ENCODE assay signal across 1 cellular context in genomic region chr19:45717131-45717982, GRCh38.
TF ChIP-seq lines count a peak whose summit lies in the region.

No MANE protein-coding gene starts in this region.

TF ChIP-seq in K562, 482 proteins besides CTCF, POLR2A, EP300 and RAD21 (continued from another document and continues in another):
- peak; percentile 92 for TF ChIP-seq PBX2 (CRISPR knock-in tag; IDR thresholded peaks at IDR 0.05; ENCODE audit: low read depth)
- peak; percentile 96 for TF ChIP-seq PBX2 (tag; conservative IDR thresholded peaks at IDR 0.05; ENCODE audit: low read depth)
- TF ChIP-seq CBX3 (IDR thresholded peaks at IDR 0.05; ENCODE audit: borderline replicate concordance in 1 of 2, low read length in 2 of 2) = 0 out of 3 replicates have a peak, but pooled peaks of 1 of the 2 experiments have one; percentile 20
- TF ChIP-seq ZNF232 (CRISPR knock-in tag; IDR thresholded peaks at IDR 0.05) = no peak
- no peak; the same call in 1 of the 2 replicates for TF ChIP-seq ARID1B (IDR thresholded peaks at IDR 0.05)
- no peak for TF ChIP-seq HINFP (tag; conservative IDR thresholded peaks at IDR 0.05; ENCODE audit: low read depth)
- no peak for TF ChIP-seq ZHX1 (conservative IDR thresholded peaks at IDR 0.05; ENCODE audit: low read length)
- TF ChIP-seq POLR2B (IDR thresholded peaks at IDR 0.05; ENCODE audit: low read depth, partially characterized antibody) = peak; percentile 80
- no peak for TF ChIP-seq HOMEZ (CRISPR knock-in tag; IDR thresholded peaks at IDR 0.05)
- no peak for TF ChIP-seq SMAD2 (IDR thresholded peaks at IDR 0.05; ENCODE audit: low read depth, low read length)
- peak; percentile 44; the same call in 1 of the 2 replicates for TF ChIP-seq ATF3 (IDR thresholded peaks at IDR 0.05)
- TF ChIP-seq ATF3 (CRISPR knock-in tag; conservative IDR thresholded peaks at IDR 0.05) = no peak
- no peak for TF ChIP-seq ZNF146 (CRISPR knock-in tag; IDR thresholded peaks at IDR 0.05; ENCODE audit: unreplicated experiment)
- TF ChIP-seq ZBTB26 (CRISPR knock-in tag; IDR thresholded peaks at IDR 0.05) = no peak
- no peak for TF ChIP-seq DDX20 (tag; IDR thresholded peaks at IDR 0.05; ENCODE audit: low read depth)
- TF ChIP-seq POU5F1 (IDR thresholded peaks at IDR 0.05; ENCODE audit: borderline replicate concordance, low read depth, low read length, partially characterized antibody) = no peak
- no peak for TF ChIP-seq DMBX1 (CRISPR knock-in tag; IDR thresholded peaks at IDR 0.05; ENCODE audit: borderline replicate concordance)
- no peak for TF ChIP-seq ZNF274 (IDR thresholded peaks at IDR 0.05; ENCODE audit: borderline replicate concordance, low read depth, low read length)
- TF ChIP-seq ADNP (tag; IDR thresholded peaks at IDR 0.05) = no peak
- no peak for TF ChIP-seq ZNF398 (CRISPR knock-in tag; IDR thresholded peaks at IDR 0.05)
- TF ChIP-seq MAFG (tag; conservative IDR thresholded peaks at IDR 0.05) = no peak
- peak; percentile 88 for TF ChIP-seq XRCC5 (IDR thresholded peaks at IDR 0.05; ENCODE audit: low read depth, low read length)
- peak; percentile 53 for TF ChIP-seq CTCFL (IDR thresholded peaks at IDR 0.05; ENCODE audit: borderline replicate concordance, insufficient read depth, low read depth, low read length, poor library complexity, severe bottlenecking)
- TF ChIP-seq MITF (IDR thresholded peaks at IDR 0.05) = no peak
- TF ChIP-seq SAFB (IDR thresholded peaks at IDR 0.05; ENCODE audit: borderline replicate concordance, low read depth, low read length) = no peak
- peak; percentile 92 for TF ChIP-seq RAD51 (IDR thresholded peaks at IDR 0.05; ENCODE audit: borderline replicate concordance, low read depth)
- no peak for TF ChIP-seq MLX (CRISPR knock-in tag; conservative IDR thresholded peaks at IDR 0.05)
- TF ChIP-seq CHAMP1 (IDR thresholded peaks at IDR 0.05) = no peak
- TF ChIP-seq ZNF780A (CRISPR knock-in tag; IDR thresholded peaks at IDR 0.05) = no peak
- peak; percentile 91; the same call in 1 of the 2 replicates for TF ChIP-seq ZNF589 (CRISPR knock-in tag; IDR thresholded peaks at IDR 0.05; ENCODE audit: low read depth)
- peak; percentile 72 for TF ChIP-seq GABPB1 (CRISPR knock-in tag; IDR thresholded peaks at IDR 0.05)
- no peak for TF ChIP-seq MEF2A (IDR thresholded peaks at IDR 0.05; ENCODE audit: control insufficient read depth, low read depth, low read length)
- TF ChIP-seq GATA2 (CRISPR knock-in tag; IDR thresholded peaks at IDR 0.05) = no peak
- TF ChIP-seq TBL1XR1 (IDR thresholded peaks at IDR 0.05; ENCODE audit: low read length in 2 of 2) = peak in 1 of 2 experiments; percentile 86; a peak in 2 of 4 replicates
- TF ChIP-seq U2AF1 (optimal IDR thresholded peaks at IDR 0.05; ENCODE audit: low read depth, low read length) = no peak
- TF ChIP-seq MLLT1 (IDR thresholded peaks at IDR 0.05) = no peak
- TF ChIP-seq ZNF134 (CRISPR knock-in tag; conservative IDR thresholded peaks at IDR 0.05) = no peak
